ENCODE assay signal across 25 cellular contexts in genomic region chr9:6641561-6641960, GRCh38. TPM values are rescaled to one million over a fixed set of nuclear protein-coding genes. Genes with fewer than 3 reads are reported as not detected.
DNase-seq lines count a peak whose midpoint lies in the region; ATAC-seq and TF ChIP-seq lines count a peak whose summit lies in the region.
"Had no signal": no experiment of that assay in that cellular context is flagged by ENCODE, and none has a peak within 500 bp of the region (broad histone marks: within the 10 kb centered on the region; RNA-seq: fewer than 3 reads in every experiment).

No MANE protein-coding gene starts in this region.

- intact Hi-C loops in mammary epithelial cell (cut with micrococcal nuclease), result no loop called here

- 88% methylated on average over 2 of the region's 2 CpGs for WGBS in mammary epithelial cell (ENCODE audit: low coverage, missing lambda C conversion rate)

- peak; percentile 21 to 49 for DNase-seq in T47D (ENCODE audit: low read depth in 1 of 2, low spot score in 1 of 2)
- DNase-seq in mammary epithelial cell, result no peak
- DNase-seq in adipocyte (ENCODE audit: low read depth), result peak; percentile 24
- peak; percentile 35 for DNase-seq in kidney tubule cell (ENCODE audit: low spot score)
- DNase-seq in renal cortical epithelial cell (ENCODE audit: low read depth), result peak; percentile 63
- no peak for DNase-seq in brain microvascular endothelial cell
- no peak for DNase-seq in T1000 (lab: John Stamatoyannopoulos, UW)
- DNase-seq: BE2C, DMS79, H7, IMR-90, KG1, NCI-H1048, NCI-H1417, NCI-H1694, NCI-H2029 treated with DMSO at 0.1 percent for 48 hours, NCI-H446 treated with DMSO at 0.1 percent for 48 hours, NCI-H526, OCI-M1, SJCRH30 had no signal

- no peaks in the 10 kb centered on the region for H3K79me2 ChIP-seq in mammary epithelial cell (ENCODE audit: insufficient read depth, low read length)

- BruUV-seq in mammary epithelial cell (replicated peaks; lab: Mats Ljungman, UMichigan), result no TSS peak

- peaks cover 2% of the 10 kb centered on the region for H3K4me1 ChIP-seq in mammary epithelial cell (ENCODE audit: insufficient read depth, low read length)
- H3K4me1 ChIP-seq in adipocyte (ENCODE audit: control insufficient read depth, insufficient read depth, low read length), result peaks cover 4% of the 10 kb centered on the region
- H3K4me1 ChIP-seq: BE2C had no signal

- no peaks in the 10 kb centered on the region for H3K9me3 ChIP-seq in mammary epithelial cell (replicated peaks; ENCODE audit: insufficient read depth, low read length)
- no peaks in the 10 kb centered on the region for H3K9me3 ChIP-seq in adipocyte (ENCODE audit: control insufficient read depth, low read length)
- H3K9me3 ChIP-seq: BE2C, SJCRH30 had no signal

- H2AFZ ChIP-seq in mammary epithelial cell (ENCODE audit: low read depth, low read length), result no peak overlapping the region

- CTCF ChIA-PET in mammary epithelial cell (lab: Charles Lee; ENCODE audit: low non-redundant PET), result no interaction called here

- TF ChIP-seq CTCF in mammary epithelial cell (conservative IDR thresholded peaks at IDR 0.05 in 1 of 2, IDR thresholded peaks at IDR 0.05 in 1 of 2; ENCODE audit: extremely low read depth in 1 of 2, insufficient read depth in 1 of 2, low read depth in 1 of 2, low read length in 2 of 2) (no peak), brain microvascular endothelial cell (IDR thresholded peaks at IDR 0.05; ENCODE audit: low read depth, low read length, missing control alignments) (no peak)

- H3K9ac ChIP-seq in mammary epithelial cell (ENCODE audit: insufficient read depth, low read length), result no peak overlapping the region
- no peak overlapping the region for H3K9ac ChIP-seq in adipocyte (ENCODE audit: low read length)

- ATAC-seq in GM18858 (IDR thresholded peaks at IDR 0.05; ENCODE audit: unreplicated experiment), result no peak
- ATAC-seq: Right ventricle myocardium inferior, SK-N-SH treated with all-trans-retinoic acid at 6 μM for 48 hours had no signal

- no peaks in the 10 kb centered on the region for H3K27me3 ChIP-seq in mammary epithelial cell (ENCODE audit: insufficient read depth, low read length)
- H3K27me3 ChIP-seq in adipocyte (replicated peaks; ENCODE audit: control insufficient read depth, insufficient read depth, low read length), result peaks cover 46% of the 10 kb centered on the region
- peaks cover 29% of the 10 kb centered on the region for H3K27me3 ChIP-seq in brain microvascular endothelial cell (replicated peaks)
- H3K27me3 ChIP-seq: SJCRH30 had no signal

- H3K4me3 ChIP-seq in mammary epithelial cell (replicated peaks in 1 of 3; ENCODE audit: insufficient read depth in 1 of 3, low read depth in 2 of 3, low read length in 3 of 3), result no peak overlapping the region
- H3K4me3 ChIP-seq in adipocyte (ENCODE audit: low read length), result no peak overlapping the region
- H3K4me3 ChIP-seq in brain microvascular endothelial cell (ENCODE audit: low read depth, low read length), result no peak overlapping the region
- H3K4me3 ChIP-seq: SJCRH30 had no signal

- H3K4me2 ChIP-seq in mammary epithelial cell (ENCODE audit: insufficient read depth, low read depth, low read length), result no peak overlapping the region

- dilution Hi-C loops in mammary epithelial cell (cut with HindIII; ENCODE audit: low sequenced_read_pairs), result no loop called here

- no peaks in the 10 kb centered on the region for H4K20me1 ChIP-seq in mammary epithelial cell (ENCODE audit: insufficient read depth, low read length)

- H3K27ac ChIP-seq in mammary epithelial cell (ENCODE audit: insufficient read depth, low read depth, low read length) (no peak overlapping the region), brain microvascular endothelial cell (no peak overlapping the region)
- H3K27ac ChIP-seq: 22Rv1, SJCRH30 had no signal

- in situ Hi-C loops in T47D (cut with HindIII; ENCODE audit: low pct_unique_long_range_greater_than_20kb, low sequenced_read_pairs) (no loop called here), mammary epithelial cell (cut with MboI; ENCODE audit: low sequenced_read_pairs in 2 of 2) (no loop called here), brain microvascular endothelial cell (cut with HindIII; ENCODE audit: low pct_ligation_motif_present, low sequenced_read_pairs) (no loop called here)

- H3K36me3 ChIP-seq in mammary epithelial cell (ENCODE audit: insufficient read depth, low read length) (no peaks in the 10 kb centered on the region), adipocyte (ENCODE audit: control insufficient read depth, insufficient read depth, low read length, severe bottlenecking) (no peaks in the 10 kb centered on the region), brain microvascular endothelial cell (replicated peaks) (no peaks in the 10 kb centered on the region)
- H3K36me3 ChIP-seq: BE2C, SJCRH30 had no signal

RNA-seq across cellular contexts. Expression of gene GLDC, which starts 4.0 kb away (rescaled TPM):
- total RNA-seq in mammary epithelial cell (1 to 10 TPM in 1 of 2 donors, under 1 TPM in 1; 0.33 to 1.9 TPM), renal cortical epithelial cell (129 and 177 TPM in 2 replicates)
- 3.5 TPM for polyA plus RNA-seq in mammary epithelial cell
- polyA minus RNA-seq in mammary epithelial cell, result 17.5 TPM
- total RNA-seq: Right ventricle myocardium inferior, SJCRH30 had no signal
- polyA plus RNA-seq: CD14-positive monocyte had no signal

Comparison
In these comparisons a context has a peak if more than half of its experiments do, and no peak if none do; other contexts are left out.
1. DNase-seq: peak in T47D (2 of 2), adipocyte (single experiment), kidney tubule cell (single experiment) and renal cortical epithelial cell (single experiment); none in mammary epithelial cell (single experiment), brain microvascular endothelial cell (single experiment) and T1000 (single experiment).
2. RNA of gene GLDC, which starts 4.0 kb away (total RNA-seq): 129 to 177 TPM in renal cortical epithelial cell; 0.33 to 1.9 TPM in mammary epithelial cell; every median in the first group is over 10 times any median in the second.